In the genomic region with DNA sequence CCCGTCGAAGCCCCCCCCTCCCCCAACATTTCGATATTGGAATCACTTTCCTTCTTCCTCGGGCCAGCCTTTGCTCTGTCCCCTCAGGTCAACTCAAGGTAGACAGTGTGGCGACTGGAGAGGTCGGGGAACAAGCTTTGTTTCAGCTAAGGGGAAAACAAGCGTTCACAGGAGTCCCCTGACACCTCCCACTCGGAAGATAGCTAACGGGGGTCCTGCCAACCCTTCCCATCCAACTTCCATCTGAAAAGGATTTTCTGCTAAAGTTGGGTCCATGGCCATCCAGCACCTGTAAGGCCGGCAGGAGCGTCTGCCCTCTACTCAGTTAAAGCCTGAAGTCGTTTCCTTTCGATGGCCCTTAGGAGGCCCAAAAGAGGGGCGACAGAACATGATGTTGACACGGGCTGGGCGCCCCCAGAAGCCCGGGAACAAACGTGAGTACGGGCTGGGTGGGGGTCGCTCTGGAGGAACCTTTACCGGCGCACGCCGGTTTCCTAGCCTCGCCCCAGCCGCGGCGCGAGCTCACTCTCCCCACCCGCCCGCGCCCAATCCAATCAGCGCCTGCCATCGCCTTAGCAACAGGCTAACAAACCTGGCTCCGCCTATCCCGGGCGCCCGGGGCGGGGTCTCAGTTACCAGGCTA, we compare ENCODE assay signal across 8 cellular contexts. TPM values are rescaled to one million over a fixed set of nuclear protein-coding genes. Genes with fewer than 3 reads are reported as not detected.
DNase-seq lines count a peak whose midpoint lies in the region; ATAC-seq and TF ChIP-seq lines count a peak whose summit lies in the region.

No MANE protein-coding gene starts in this region.

- H3K9ac ChIP-seq in SU-DHL-6 (ENCODE audit: low read length) (peak overlapping the region; percentile 94), trophoblast cell (ENCODE audit: low read length) (peak overlapping the region; percentile 99)

- intact Hi-C loops in cardiac septum (cut with DNase I): loop anchor here (1.0 to 5.0 kb wide), 3 partner anchors 100 to 503 kb away; no protein-coding TSS in a partner anchor

- peak overlapping the region; percentile 95 for H2AK5ac ChIP-seq in trophoblast cell (ENCODE audit: low read length)

- no CpG with 5 or more reads among the region's 39 CpGs for WGBS in trophoblast cell (ENCODE audit: extremely low coverage, insufficient coverage, insufficient read length)
- 0% methylated on average over 18 to 36 of the region's 39 CpGs for WGBS in tibial nerve, 2 donors

- H3K27ac Mint-ChIP-seq in activated naive CD8-positive, alpha-beta T cell treated with anti-CD3 and anti-CD28 coated beads, Interleukin-2, amount 50 U/mL, for 24 hours: peak overlapping the region; percentile 98

- peak overlapping the region; percentile 88 for H3K4ac ChIP-seq in trophoblast cell (ENCODE audit: low read depth, low read length)

- H3K9me3 ChIP-seq in SU-DHL-6 (ENCODE audit: insufficient read depth, low read length): no peaks in the 10 kb centered on the region
- H3K9me3 ChIP-seq in trophoblast cell (ENCODE audit: insufficient read depth, low read depth, low read length): no peaks in the 10 kb centered on the region
- H3K9me3 ChIP-seq in tibial nerve: no peaks in the 10 kb centered on the region

- H3K79me1 ChIP-seq in trophoblast cell (ENCODE audit: low read length): peaks cover 10% of the 10 kb centered on the region

- H3K18ac ChIP-seq in trophoblast cell (ENCODE audit: low read length): peak overlapping the region; percentile 98

- H3K4me3 ChIP-seq in GM12864 (ENCODE audit: low read depth, low read length) (peak overlapping the region; percentile 88), SU-DHL-6 (ENCODE audit: insufficient read depth, low read length, poor library complexity, severe bottlenecking) (peak overlapping the region; percentile 98), trophoblast cell (ENCODE audit: low read depth, low read length) (peak overlapping the region; percentile 83), tibial nerve (peak overlapping the region; percentile 54 to 82 (median 76))

- H3K4me2 ChIP-seq in SU-DHL-6 (ENCODE audit: low read depth, low read length, poor library complexity, severe bottlenecking): peak overlapping the region; percentile 98
- H3K4me2 ChIP-seq in trophoblast cell (ENCODE audit: low read length): peak overlapping the region; percentile 93

- peaks cover 55% of the 10 kb centered on the region for H3F3A ChIP-seq in SU-DHL-6 (ENCODE audit: insufficient read depth)

- peak overlapping the region; percentile 90 for H4K8ac ChIP-seq in trophoblast cell (ENCODE audit: low read depth, low read length)

- H3K14ac ChIP-seq in trophoblast cell (ENCODE audit: low read length): peak overlapping the region; percentile 89

- peak overlapping the region; percentile 94 for H4K12ac ChIP-seq in trophoblast cell (ENCODE audit: low read depth, low read length)

- no peak overlapping the region for H2AFZ ChIP-seq in SU-DHL-6 (ENCODE audit: low read depth, low read length, severe bottlenecking)
- H2AFZ ChIP-seq in trophoblast cell (ENCODE audit: insufficient read depth, low read length, poor library complexity): peak overlapping the region; percentile 87

- H3K4me3 Mint-ChIP-seq in activated naive CD8-positive, alpha-beta T cell treated with anti-CD3 and anti-CD28 coated beads, Interleukin-2, amount 50 U/mL, for 24 hours: peak overlapping the region; percentile 92

- H3K4me1 ChIP-seq in trophoblast cell (ENCODE audit: control insufficient read depth in 1 of 2, insufficient read depth in 2 of 2, low read length in 2 of 2) (no peaks in the 10 kb centered on the region), tibial nerve (peaks cover 6 to 45% (median 14%) of the 10 kb centered on the region in 4 donors)

- H4K20me1 ChIP-seq in SU-DHL-6 (ENCODE audit: low read depth, low read length): no peaks in the 10 kb centered on the region; the same call in 1 of the 2 replicates

- TF ChIP-seq CTCF in GM12864 (IDR thresholded peaks at IDR 0.05; ENCODE audit: low read depth, low read length, missing control alignments) (no peak), SU-DHL-6 (IDR thresholded peaks at IDR 0.05; ENCODE audit: insufficient read depth, low read length, poor library complexity, severe bottlenecking) (no peak), tibial nerve (IDR thresholded peaks at IDR 0.05) (peak in 2 of 5 experiments; percentile 6 to 16)

- TF ChIP-seq EP300 in tibial nerve (IDR thresholded peaks at IDR 0.05): peak in 1 of 2 donors; percentile 98

- H3K36me3 Mint-ChIP-seq in activated naive CD8-positive, alpha-beta T cell treated with anti-CD3 and anti-CD28 coated beads, Interleukin-2, amount 50 U/mL, for 24 hours (ENCODE audit: low read depth): peaks cover 16% of the 10 kb centered on the region

- H2BK5ac ChIP-seq in trophoblast cell (ENCODE audit: low read depth, low read length, poor library complexity): peak overlapping the region; percentile 75

- H3K27ac ChIP-seq in SU-DHL-6 (ENCODE audit: low read depth, low read length) (peak overlapping the region; percentile 95), trophoblast cell (ENCODE audit: low read depth, low read length) (peak overlapping the region; percentile 98), tibial nerve (peak overlapping the region; percentile 97 to 99 (median 98))

- peak overlapping the region; percentile 43 for H2BK12ac ChIP-seq in trophoblast cell (ENCODE audit: low read length)

- no peaks in the 10 kb centered on the region for H3K9me2 ChIP-seq in SU-DHL-6 (replicated peaks; ENCODE audit: insufficient read depth, low read length)

- H3K27me3 ChIP-seq in SU-DHL-6 (ENCODE audit: low read length): no peaks in the 10 kb centered on the region
- H3K27me3 ChIP-seq in trophoblast cell (ENCODE audit: insufficient read depth, low read length): no peaks in the 10 kb centered on the region
- H3K27me3 ChIP-seq in tibial nerve: no peaks in the 10 kb centered on the region

- ATAC-seq in HG02759 (IDR thresholded peaks at IDR 0.05; ENCODE audit: unreplicated experiment): peak; percentile 58
- ATAC-seq in activated naive CD8-positive, alpha-beta T cell treated with anti-CD3 and anti-CD28 coated beads, Interleukin-2, amount 50 U/mL, for 24 hours: peak; percentile 65

- TF ChIP-seq POLR2A in tibial nerve (IDR thresholded peaks at IDR 0.05): peak; percentile 90 to 97

- H2BK120ac ChIP-seq in trophoblast cell (ENCODE audit: insufficient read depth, low read length, poor library complexity): peak overlapping the region; percentile 85

- DNase-seq in GM12864 (ENCODE audit: low read depth) (peak; percentile 84), NCI-H1105 treated with DMSO at 0.1 percent for 48 hours (lab: John Stamatoyannopoulos, UW) (peak; percentile 80), cardiac septum (ENCODE audit: low spot score) (peak; percentile 100), trophoblast cell (peak; percentile 94 to 97), tibial nerve (ENCODE audit: low spot score in 2 of 2) (peak; percentile 99)
- DNase-seq in activated naive CD8-positive, alpha-beta T cell treated with anti-CD3 and anti-CD28 coated beads, Interleukin-2, amount 50 U/mL, for 24 hours: peak; percentile 98

- H3K4me1 Mint-ChIP-seq in activated naive CD8-positive, alpha-beta T cell treated with anti-CD3 and anti-CD28 coated beads, Interleukin-2, amount 50 U/mL, for 24 hours: peaks cover 44% of the 10 kb centered on the region

- no peaks in the 10 kb centered on the region for H3K27me3 Mint-ChIP-seq in activated naive CD8-positive, alpha-beta T cell treated with anti-CD3 and anti-CD28 coated beads, Interleukin-2, amount 50 U/mL, for 24 hours

- no peaks in the 10 kb centered on the region for H3K9me3 Mint-ChIP-seq in activated naive CD8-positive, alpha-beta T cell treated with anti-CD3 and anti-CD28 coated beads, Interleukin-2, amount 50 U/mL, for 24 hours

- H3K79me2 ChIP-seq in SU-DHL-6 (ENCODE audit: insufficient read depth, low read length): peaks cover 62% of the 10 kb centered on the region
- H3K79me2 ChIP-seq in trophoblast cell (ENCODE audit: control insufficient read depth, insufficient read depth, low read length, poor library complexity): peaks cover 7% of the 10 kb centered on the region

- peak overlapping the region; percentile 90 for H4K91ac ChIP-seq in trophoblast cell (ENCODE audit: low read depth, low read length)

- peaks cover 31% of the 10 kb centered on the region for H3K36me3 ChIP-seq in SU-DHL-6 (ENCODE audit: low read length)
- peaks cover 2% of the 10 kb centered on the region in 2 experiments for H3K36me3 ChIP-seq in trophoblast cell (ENCODE audit: control insufficient read depth in 1 of 2, insufficient read depth in 2 of 2, low read length in 2 of 2)
- peaks cover 0 to 4% (median 0%) of the 10 kb centered on the region in 3 donors for H3K36me3 ChIP-seq in tibial nerve

- peak overlapping the region; percentile 24 for H3K23ac ChIP-seq in trophoblast cell (ENCODE audit: low read length)

RNA-seq across cellular contexts. Expression of a gene that starts 2.5 kb away (rescaled TPM):
- total RNA-seq in cardiac septum (20.1 TPM), tibial nerve (100 to 1,000 TPM in 1 of 4 donors, 10 to 100 TPM in 3; 58.2 to 121 (median 76.1) TPM)
- polyA plus RNA-seq in trophoblast cell (2013): 40.6 and 42.0 TPM in 2 replicates

Comparison
In these comparisons a context has a peak if more than half of its experiments do, and no peak if none do; other contexts are left out.
1. Peak in every context shown above with its lines: DNase-seq, ATAC-seq, H3K4me3 ChIP-seq and H3K27ac ChIP-seq.